ENCODE assay signal across 8 cellular contexts in the genomic region with DNA sequence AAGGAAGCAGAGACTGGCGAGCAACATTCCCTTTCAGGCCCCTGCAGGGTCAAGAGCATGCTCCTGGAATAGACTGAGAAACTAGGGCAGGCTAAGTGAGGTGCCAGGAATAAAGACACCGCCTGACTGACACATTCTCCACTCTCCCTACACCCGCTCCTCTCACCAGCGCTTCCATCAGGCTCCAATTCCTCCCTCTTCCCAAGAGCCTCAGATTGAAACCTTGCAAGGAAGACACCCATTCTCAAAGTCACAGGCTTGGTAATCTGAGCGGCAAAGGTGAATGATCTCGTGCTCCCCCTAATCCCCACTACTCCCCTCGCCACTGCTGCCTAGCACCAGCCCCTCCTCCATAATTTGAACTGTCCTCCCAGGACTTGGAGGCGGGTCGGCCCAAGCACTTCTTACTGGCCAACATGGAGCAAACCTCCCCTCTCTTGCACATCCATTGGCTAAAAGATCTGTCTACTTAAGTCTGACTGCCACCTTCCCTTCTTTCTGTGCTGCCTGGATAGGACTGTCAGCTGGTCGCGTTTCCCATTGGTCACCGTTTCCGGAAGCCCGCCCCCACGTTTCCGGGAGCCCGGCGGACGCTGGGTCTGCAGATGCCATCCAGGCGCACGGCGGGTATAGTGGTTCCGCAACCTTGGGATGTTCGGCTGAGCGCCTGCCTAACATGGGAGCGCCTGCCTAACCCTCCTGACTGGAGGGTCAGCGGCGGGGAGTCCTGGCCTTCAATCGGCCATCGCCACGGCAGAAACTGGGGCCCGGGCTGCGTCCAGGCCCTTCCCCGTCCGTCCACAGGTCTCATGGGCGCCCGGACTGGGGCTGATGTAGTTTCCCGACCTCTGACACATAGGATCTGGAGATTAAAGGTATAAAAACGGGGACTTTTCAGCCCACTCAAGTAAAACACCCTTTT. TPM values are rescaled to one million over a fixed set of nuclear protein-coding genes. Genes with fewer than 3 reads are reported as not detected.
DNase-seq lines count a peak whose midpoint lies in the region; ATAC-seq and TF ChIP-seq lines count a peak whose summit lies in the region.

No MANE protein-coding gene starts in this region.

- H3K9me3 ChIP-seq in BE2C (no peaks in the 10 kb centered on the region; the same call in 1 of the 2 replicates), endodermal cell (ENCODE audit: control insufficient read depth, low read length) (peaks cover 33% of the 10 kb centered on the region)

- H3K4me1 ChIP-seq in BE2C: no peaks in the 10 kb centered on the region
- no peaks in the 10 kb centered on the region for H3K4me1 ChIP-seq in endodermal cell (ENCODE audit: control insufficient read depth, insufficient read depth, low read length)

- no peak overlapping the region for H3K4me3 Mint-ChIP-seq in endodermal cell

- H3K4me3 ChIP-seq in BE2C (ENCODE audit: low read depth, low read length): peak overlapping the region; percentile 96
- peak overlapping the region; percentile 88 for H3K4me3 ChIP-seq in retinal pigment epithelial cell (ENCODE audit: low read length)
- H3K4me3 ChIP-seq in endodermal cell (ENCODE audit: low read length): no peak overlapping the region

- H3K27ac Mint-ChIP-seq in endodermal cell: no peak overlapping the region

- WGBS in endodermal cell (ENCODE audit: insufficient coverage in 1 of 2, insufficient read length in 1 of 2), 2 experiments: 82 to 88% methylated on average over 25 to 39 of the region's 39 CpGs

- peaks cover 75% of the 10 kb centered on the region for H3K9me3 Mint-ChIP-seq in endodermal cell

- no peaks in the 10 kb centered on the region for H3K4me1 Mint-ChIP-seq in endodermal cell

- H3K36me3 Mint-ChIP-seq in endodermal cell (ENCODE audit: low read depth): no peaks in the 10 kb centered on the region

- TF ChIP-seq CTCF in BE2C (IDR thresholded peaks at IDR 0.05; ENCODE audit: low read depth, low read length): no peak
- TF ChIP-seq CTCF in retinal pigment epithelial cell (conservative IDR thresholded peaks at IDR 0.05; ENCODE audit: low read depth, low read length): no peak
- no peak for TF ChIP-seq CTCF in endodermal cell (conservative IDR thresholded peaks at IDR 0.05)

- peak; percentile 95 for DNase-seq in BE2C
- DNase-seq in HCEC 1CT: peak; percentile 96
- peak; percentile 96 for DNase-seq in NCI-H82 (lab: John Stamatoyannopoulos, UW)
- DNase-seq in amygdala (lab: John Stamatoyannopoulos, UW): peak; percentile 63 to 97 (median 92)
- DNase-seq in left cardiac atrium: peak; percentile 89
- DNase-seq in retinal pigment epithelial cell (ENCODE audit: low read depth): peak; percentile 97
- DNase-seq in endodermal cell: no peak

- H3K27me3 ChIP-seq in BE2C (no peaks in the 10 kb centered on the region), endodermal cell (ENCODE audit: control insufficient read depth, insufficient read depth, low read length, poor library complexity, severe bottlenecking) (no peaks in the 10 kb centered on the region)

- H3K27ac ChIP-seq in endodermal cell (ENCODE audit: low read depth, low read length): no peak overlapping the region

- intact Hi-C loops in left cardiac atrium (cut with DNase I): no loop called here

- H3K9ac ChIP-seq in endodermal cell (ENCODE audit: extremely low read depth, low read length, poor library complexity, severe bottlenecking): no peak overlapping the region

- H3K27me3 Mint-ChIP-seq in endodermal cell (ENCODE audit: insufficient read depth): peaks cover 2% of the 10 kb centered on the region

- H3K36me3 ChIP-seq in BE2C: peaks cover 6% of the 10 kb centered on the region; the same call in 1 of the 2 replicates
- no peaks in the 10 kb centered on the region for H3K36me3 ChIP-seq in endodermal cell (ENCODE audit: control insufficient read depth, insufficient read depth, low read length)

- ATAC-seq in left cardiac atrium (peak; percentile 99 to 100), HG03039 (IDR thresholded peaks at IDR 0.05; ENCODE audit: unreplicated experiment) (no peak)

RNA-seq across cellular contexts. Expression of a gene that starts 33.6 kb away (rescaled TPM):
- 4.6 TPM for polyA plus RNA-seq in BE2C (2012; ENCODE audit: insufficient read depth, insufficient read length, low read depth)
- 10 to 100 TPM in 1 of 2 donors, 1 to 10 TPM in 1; 8.5 to 10.5 TPM for total RNA-seq in left cardiac atrium
- 1 to 10 TPM; 5.7 to 7.3 TPM for total RNA-seq in endodermal cell
- 5.7 TPM for polyA plus RNA-seq in endodermal cell (2013, experiment 1 of 2)
- 5.2 TPM for polyA plus RNA-seq in endodermal cell (2013, experiment 2 of 2)

RNA-seq across cellular contexts. Expression of a gene that starts 41.2 kb away (rescaled TPM):
- 7.4 TPM for polyA plus RNA-seq in BE2C (2012; ENCODE audit: insufficient read depth, insufficient read length, low read depth)
- 10 to 100 TPM in 1 of 2 donors, 1 to 10 TPM in 1; 8.7 to 12.7 TPM for total RNA-seq in left cardiac atrium
- 1 to 10 TPM; 5.2 to 9.1 TPM for total RNA-seq in endodermal cell
- polyA plus RNA-seq in endodermal cell (2013, experiment 1 of 2): 4.1 TPM
- 3.7 TPM for polyA plus RNA-seq in endodermal cell (2013, experiment 2 of 2)
